In genomic region chr17:10614536-10615155, GRCh38 we compare ENCODE assay signal across 10 cellular contexts. TPM values are rescaled to one million over a fixed set of nuclear protein-coding genes. Genes with fewer than 3 reads are reported as not detected.
DNase-seq lines count a peak whose midpoint lies in the region; ATAC-seq and TF ChIP-seq lines count a peak whose summit lies in the region.
"Had no signal": no experiment of that assay in that cellular context is flagged by ENCODE, and none has a peak within 500 bp of the region (broad histone marks: within the 10 kb centered on the region; RNA-seq: fewer than 3 reads in every experiment).

No MANE protein-coding gene starts in this region.

- no peaks in the 10 kb centered on the region for H3K27me3 Mint-ChIP-seq in endodermal cell (ENCODE audit: insufficient read depth)

- H3K9me3 Mint-ChIP-seq in endodermal cell, result no peaks in the 10 kb centered on the region
- H3K9me3 Mint-ChIP-seq: activated T-cell treated with anti-CD3 and anti-CD28 coated beads, Interleukin-2, amount 50 U/mL, for 72 hours had no signal

- H3K36me3 ChIP-seq in HEK293 (ENCODE audit: control insufficient read depth in 2 of 2, insufficient read depth in 1 of 2, low read length in 2 of 2) (no peaks in the 10 kb centered on the region), Panc1 (ENCODE audit: control insufficient read depth, insufficient read depth, low read length) (no peaks in the 10 kb centered on the region), endodermal cell (ENCODE audit: control insufficient read depth, insufficient read depth, low read length) (no peaks in the 10 kb centered on the region), mucosa of descending colon (ENCODE audit: low read depth) (no peaks in the 10 kb centered on the region)
- H3K36me3 ChIP-seq: BLaER1 had no signal

- no peak overlapping the region for H3K9ac ChIP-seq in endodermal cell (ENCODE audit: extremely low read depth, low read length, poor library complexity, severe bottlenecking)
- H3K9ac ChIP-seq: BLaER1 had no signal

- H3K4me1 Mint-ChIP-seq in endodermal cell, result peaks cover 4% of the 10 kb centered on the region

- H3K4me1 ChIP-seq in HEK293 (ENCODE audit: control insufficient read depth, insufficient read depth, low read length), result peaks cover 12% of the 10 kb centered on the region; the same call in 1 of the 2 replicates
- H3K4me1 ChIP-seq in Panc1 (ENCODE audit: control insufficient read depth, insufficient read depth, low read length), result no peaks in the 10 kb centered on the region
- H3K4me1 ChIP-seq in endodermal cell (ENCODE audit: control insufficient read depth, insufficient read depth, low read length), result no peaks in the 10 kb centered on the region
- no peaks in the 10 kb centered on the region for H3K4me1 ChIP-seq in mucosa of descending colon (ENCODE audit: low read depth)

- peak; percentile 60; the same call in 1 of the 2 replicates for ATAC-seq in Panc1
- peak; percentile 54 for ATAC-seq in mucosa of descending colon
- no peak for ATAC-seq in GM21786 (IDR thresholded peaks at IDR 0.05; ENCODE audit: unreplicated experiment)

- POLR2A ChIA-PET in HEK293 (lab: Yijun Ruan, JAX) (interaction anchor here (1.6 to 1.9 kb wide), 2 partner anchors 283 to 286 kb away, joined by 4 to 6 read pairs; no protein-coding TSS in a partner anchor), Panc1 (lab: Charles Lee) (no interaction called here)

- H3K27ac Mint-ChIP-seq in endodermal cell, result no peak overlapping the region
- H3K27ac Mint-ChIP-seq: activated T-cell treated with anti-CD3 and anti-CD28 coated beads, Interleukin-2, amount 50 U/mL, for 72 hours had no signal

- BruUV-seq in Panc1 (replicated peaks; lab: Mats Ljungman, UMichigan), result no TSS peak

- in situ Hi-C loops in Panc1 (cut with HindIII; ENCODE audit: low pct_unique_long_range_greater_than_20kb, low sequenced_read_pairs), result no loop called here

- no peak overlapping the region for H3K4me3 Mint-ChIP-seq in endodermal cell
- H3K4me3 Mint-ChIP-seq: activated T-cell treated with anti-CD3 and anti-CD28 coated beads, Interleukin-2, amount 50 U/mL, for 72 hours had no signal

- CTCF ChIA-PET in HEK293 (lab: Yijun Ruan, JAX), result interaction anchor here (0.6 to 15.5 kb wide), 52 partner anchors 10 to 697 kb away, joined by 3 to 473 read pairs (median 4); no protein-coding TSS in a partner anchor
- CTCF ChIA-PET in Panc1 (lab: Charles Lee), result interaction anchor here (0.6 to 2.0 kb wide), 6 partner anchors 32 to 443 kb away, joined by 3 to 7 read pairs (median 4); no protein-coding TSS in a partner anchor

- intact Hi-C loops in Panc1 (cut with micrococcal nuclease; ENCODE audit: unreplicated experiment) (loop anchor here (1.0 to 10.0 kb wide), 3 partner anchors 287 to 647 kb away; no protein-coding TSS in a partner anchor), mucosa of descending colon (cut with DNase I, micrococcal nuclease) (loop anchor here in 1 of 2 donors (5.0 kb wide), 1 partner anchor 287 kb away; no protein-coding TSS in a partner anchor)

- WGBS in endodermal cell (ENCODE audit: insufficient coverage in 1 of 2, insufficient read length in 1 of 2), 2 experiments, result 78 to 92% methylated on average over 5 to 6 of the region's 6 CpGs

- H3K27ac ChIP-seq in HEK293 (ENCODE audit: extremely low read depth, low read depth, low read length) (no peak overlapping the region), Panc1 (ENCODE audit: low read length) (no peak overlapping the region), endodermal cell (ENCODE audit: low read depth, low read length) (no peak overlapping the region)
- H3K27ac ChIP-seq: BLaER1 had no signal

- H3K9me3 ChIP-seq in HEK293 (ENCODE audit: control insufficient read depth, insufficient read depth, low read depth, low read length) (no peaks in the 10 kb centered on the region), Panc1 (ENCODE audit: control insufficient read depth, insufficient read depth, low read depth, low read length) (no peaks in the 10 kb centered on the region), endodermal cell (ENCODE audit: control insufficient read depth, low read length) (no peaks in the 10 kb centered on the region), mucosa of descending colon (no peaks in the 10 kb centered on the region)
- H3K9me3 ChIP-seq: BLaER1 had no signal

- no peaks in the 10 kb centered on the region for H3K27me3 ChIP-seq in Panc1 (ENCODE audit: control insufficient read depth, insufficient read depth, low read length)
- H3K27me3 ChIP-seq in endodermal cell (ENCODE audit: control insufficient read depth, insufficient read depth, low read length, poor library complexity, severe bottlenecking), result no peaks in the 10 kb centered on the region
- H3K27me3 ChIP-seq: BLaER1 had no signal

- peak in 2 of 3 experiments; percentile 1 to 47 for DNase-seq in NCI-H1417 (lab: John Stamatoyannopoulos, UW)
- no peak for DNase-seq in NCI-H1417 treated with DMSO at 0.1 percent for 48 hours (lab: John Stamatoyannopoulos, UW)
- DNase-seq in Panc1 (ENCODE audit: low read depth, low spot score), result no peak
- DNase-seq in endodermal cell, result peak; percentile 96
- peak in 1 of 3 donors; percentile 66 for DNase-seq in mucosa of descending colon
- no peak for DNase-seq in NCI-H2029 treated with DMSO at 0.1 percent for 48 hours (lab: John Stamatoyannopoulos, UW)

- H3K4me3 ChIP-seq in HEK293 (ENCODE audit: low read depth, low read length) (no peak overlapping the region), Panc1 (ENCODE audit: low read depth in 2 of 2, low read length in 2 of 2) (no peak overlapping the region), endodermal cell (ENCODE audit: low read length) (no peak overlapping the region), mucosa of descending colon (no peak overlapping the region)
- H3K4me3 ChIP-seq: BLaER1 had no signal

- peak; percentile 70 for TF ChIP-seq CTCF in HEK293 (tag by site-specific recombination; IDR thresholded peaks at IDR 0.05)
- peak; percentile 87 for TF ChIP-seq CTCF in Panc1 (IDR thresholded peaks at IDR 0.05)
- TF ChIP-seq CTCF in endodermal cell (conservative IDR thresholded peaks at IDR 0.05), result peak; percentile 90
- peak; percentile 33 for TF ChIP-seq CTCF in mucosa of descending colon (IDR thresholded peaks at IDR 0.05)

- H3K36me3 Mint-ChIP-seq in endodermal cell (ENCODE audit: low read depth), result no peaks in the 10 kb centered on the region

TF ChIP-seq in HEK293, 187 proteins besides CTCF, POLR2A, EP300 and RAD21:
- peak; percentile 72 for TF ChIP-seq ZNF654 (tag by site-specific recombination; IDR thresholded peaks at IDR 0.05; ENCODE audit: low read depth)
- TF ChIP-seq, protein P1, sequence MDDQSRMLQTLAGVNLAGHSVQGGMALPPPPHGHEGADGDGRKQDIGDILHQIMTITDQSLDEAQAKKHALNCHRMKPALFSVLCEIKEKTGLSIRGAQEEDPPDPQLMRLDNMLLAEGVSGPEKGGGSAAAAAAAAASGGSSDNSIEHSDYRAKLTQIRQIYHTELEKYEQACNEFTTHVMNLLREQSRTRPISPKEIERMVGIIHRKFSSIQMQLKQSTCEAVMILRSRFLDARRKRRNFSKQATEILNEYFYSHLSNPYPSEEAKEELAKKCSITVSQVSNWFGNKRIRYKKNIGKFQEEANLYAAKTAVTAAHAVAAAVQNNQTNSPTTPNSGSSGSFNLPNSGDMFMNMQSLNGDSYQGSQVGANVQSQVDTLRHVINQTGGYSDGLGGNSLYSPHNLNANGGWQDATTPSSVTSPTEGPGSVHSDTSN (CRISPR knock-in tag; IDR thresholded peaks at IDR 0.05), result no peak
TF ChIP-seq in HEK293: peak in this region for 1.

RNA-seq across cellular contexts. Expression of gene MYH3, which starts 42.5 kb away (rescaled TPM):
- total RNA-seq in Panc1 (2021; ENCODE audit: unreplicated experiment) (1.6 TPM), endodermal cell (1 to 10 TPM; 1.7 to 2.0 TPM), mucosa of descending colon (1 to 10 TPM; 2.0 to 3.2 (median 2.3) TPM)
- polyA plus RNA-seq in Panc1 (2012; ENCODE audit: insufficient read length), result 0.91 TPM
- 0.82 TPM for polyA plus RNA-seq in endodermal cell (2013, experiment 1 of 2)
- 1.1 TPM for polyA plus RNA-seq in endodermal cell (2013, experiment 2 of 2)

Comparison
In these comparisons a context has a peak if more than half of its experiments do, and no peak if none do; other contexts are left out.
1. DNase-seq: peak in NCI-H1417 (2 of 3) and endodermal cell (single experiment); none in NCI-H1417 treated with DMSO at 0.1 percent for 48 hours (single experiment), Panc1 (single experiment) and NCI-H2029 treated with DMSO at 0.1 percent for 48 hours (single experiment).
2. CTCF ChIP-seq: peak in every context shown above with its lines; median percentile 90 in endodermal cell; 87 in Panc1; 70 in HEK293; 33 in mucosa of descending colon.